8 cellular contexts compared by ENCODE assay signal in the genomic region with DNA sequence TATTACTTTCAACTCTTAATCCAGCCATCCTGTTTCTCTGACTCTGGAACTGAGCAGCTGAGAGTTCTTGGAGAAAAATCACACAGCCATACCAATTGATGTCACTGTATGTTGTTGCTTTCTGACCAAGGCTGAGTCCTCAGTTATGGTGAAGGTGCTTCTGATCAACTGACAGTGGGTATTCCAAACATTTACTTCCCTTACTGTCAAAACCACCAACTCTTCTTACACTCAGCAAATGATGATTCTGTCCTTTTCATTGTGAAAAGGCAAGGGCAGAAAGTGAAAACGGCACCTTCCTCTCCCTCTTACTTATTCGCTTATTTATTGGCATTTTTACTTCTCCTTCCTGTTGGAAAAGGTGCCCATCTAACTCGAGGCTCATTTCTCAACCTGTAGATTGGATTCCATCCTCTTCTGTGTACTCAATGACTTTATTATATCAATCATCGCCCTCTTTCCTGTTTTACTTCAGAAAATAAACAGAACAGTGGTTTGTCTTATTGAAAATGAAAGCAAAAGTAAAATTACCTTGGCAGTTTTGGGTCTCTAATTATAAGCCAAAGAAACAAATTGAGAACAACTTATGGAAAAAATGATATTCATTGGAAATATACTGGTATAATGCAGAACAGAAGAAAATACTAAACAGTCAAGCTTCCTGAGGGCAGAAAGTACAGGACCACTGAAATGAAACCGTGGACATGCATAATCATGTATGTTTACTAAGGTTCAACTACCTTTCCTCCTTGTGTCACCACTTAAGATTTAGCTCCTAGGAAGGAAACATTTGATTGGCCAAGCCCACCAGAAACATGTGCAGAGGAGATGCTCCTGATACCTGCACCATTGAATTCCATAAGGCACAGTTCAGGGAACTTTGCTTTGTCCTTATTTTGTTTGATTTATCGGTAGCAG.
A peak's percentile ranks its signal among the peaks of the same experiment; 100 is the strongest.
DNase-seq lines count a peak whose midpoint lies in the region; ATAC-seq, FAIRE-seq and TF ChIP-seq lines count a peak whose summit lies in the region.

No MANE protein-coding gene starts in this region.

- H3K4me1 Mint-ChIP-seq in activated T-helper 1 cell treated with anti-CD3 and anti-CD28 coated beads, Interleukin-12 subunit alpha, Interleukin-12 subunit beta, Interleukin-2, Interleukin-4 antibody, amounts not matched to agents 30 ng/mL and 10 ng/mL and 1 ng/mL, durations not matched to agents 14 hours and 24 hours and 36 hours (ENCODE audit: low read depth): peaks cover 72% of the 10 kb centered on the region

- FAIRE-seq in kidney (lab: Jason Lieb, UNC): no peak

- peaks cover 2% of the 10 kb centered on the region for H3K27me3 Mint-ChIP-seq in activated T-helper 1 cell treated with anti-CD3 and anti-CD28 coated beads, Interleukin-12 subunit alpha, Interleukin-12 subunit beta, Interleukin-2, Interleukin-4 antibody, amounts not matched to agents 30 ng/mL and 10 ng/mL and 1 ng/mL, durations not matched to agents 14 hours and 24 hours and 36 hours (ENCODE audit: insufficient read depth)

- peak; percentile 22 for ATAC-seq in HG03045 (IDR thresholded peaks at IDR 0.05; ENCODE audit: unreplicated experiment)
- ATAC-seq in upper lobe of right lung: peak; percentile 4

- intact Hi-C loops in activated T-helper 1 cell treated with anti-CD3 and anti-CD28 coated beads, Interleukin-12 subunit alpha, Interleukin-12 subunit beta, Interleukin-2, Interleukin-4 antibody, amounts not matched to agents 30 ng/mL and 10 ng/mL and 1 ng/mL, durations not matched to agents 14 hours and 24 hours and 36 hours (cut with micrococcal nuclease): loop anchor here (1.0 to 10.0 kb wide), 4 partner anchors 27 to 258 kb away; partner anchors contain the start of gene RGMB
- intact Hi-C loops in kidney (cut with DNase I) (no loop called here), upper lobe of right lung (cut with DNase I) (loop anchor here (5.0 kb wide), 1 partner anchor 126 kb away; no protein-coding TSS in a partner anchor)

- H3K27ac ChIP-seq in kidney (ENCODE audit: low read depth in 2 of 2, low read length in 2 of 2): peak overlapping the region; percentile 28 to 71
- peak overlapping the region; percentile 70 for H3K27ac ChIP-seq in upper lobe of right lung

- H3K4me3 ChIP-seq in GM12875 (ENCODE audit: low read depth, low read length): peak overlapping the region; percentile 1
- H3K4me3 ChIP-seq in kidney (ENCODE audit: low read length in 2 of 2): peak overlapping the region; percentile 60 to 79
- H3K4me3 ChIP-seq in upper lobe of right lung: peak overlapping the region; percentile 46

- no peaks in the 10 kb centered on the region for H3K27me3 ChIP-seq in upper lobe of right lung

- no peak for DNase-seq in activated T-helper 1 cell treated with anti-CD3 and anti-CD28 coated beads, Interleukin-12 subunit alpha, Interleukin-12 subunit beta, Interleukin-2, Interleukin-4 antibody, amounts not matched to agents 30 ng/mL and 10 ng/mL and 1 ng/mL, durations not matched to agents 14 hours and 24 hours and 36 hours (ENCODE audit: low spot score)
- no peak for DNase-seq in kidney
- no peak for DNase-seq in upper lobe of right lung
- DNase-seq in NCI-H2171 (lab: John Stamatoyannopoulos, UW): no peak
- DNase-seq in activated CD4-positive, alpha-beta T cell treated with anti-CD3 and anti-CD28 coated beads, Interleukin-2, amount 50 U/mL, for 1 hour: no peak
- DNase-seq in NCI-H1417 treated with DMSO at 0.1 percent for 48 hours (lab: John Stamatoyannopoulos, UW): no peak

- peak overlapping the region; percentile 1 to 59 for H3K9ac ChIP-seq in kidney (ENCODE audit: low read length in 2 of 2)

- TF ChIP-seq CTCF in GM12875 (IDR thresholded peaks at IDR 0.05; ENCODE audit: borderline replicate concordance, insufficient read depth, low read depth, low read length) (no peak), kidney (IDR thresholded peaks at IDR 0.05; ENCODE audit: borderline replicate concordance, extremely low read depth, insufficient read depth) (no peak), upper lobe of right lung (IDR thresholded peaks at IDR 0.05) (no peak)

- peak overlapping the region; percentile 86 for H3K27ac Mint-ChIP-seq in activated T-helper 1 cell treated with anti-CD3 and anti-CD28 coated beads, Interleukin-12 subunit alpha, Interleukin-12 subunit beta, Interleukin-2, Interleukin-4 antibody, amounts not matched to agents 30 ng/mL and 10 ng/mL and 1 ng/mL, durations not matched to agents 14 hours and 24 hours and 36 hours

- H3K9me3 ChIP-seq in kidney (ENCODE audit: control insufficient read depth in 1 of 2, low read length in 2 of 2): no peaks in the 10 kb centered on the region
- no peaks in the 10 kb centered on the region for H3K9me3 ChIP-seq in upper lobe of right lung

- H3K9me3 Mint-ChIP-seq in activated T-helper 1 cell treated with anti-CD3 and anti-CD28 coated beads, Interleukin-12 subunit alpha, Interleukin-12 subunit beta, Interleukin-2, Interleukin-4 antibody, amounts not matched to agents 30 ng/mL and 10 ng/mL and 1 ng/mL, durations not matched to agents 14 hours and 24 hours and 36 hours: peaks cover 5% of the 10 kb centered on the region

- H3K36me3 ChIP-seq in kidney (ENCODE audit: control insufficient read depth in 1 of 2, insufficient read depth in 2 of 2, low read length in 2 of 2): no peaks in the 10 kb centered on the region
- no peaks in the 10 kb centered on the region for H3K36me3 ChIP-seq in upper lobe of right lung

- H3K4me3 Mint-ChIP-seq in activated T-helper 1 cell treated with anti-CD3 and anti-CD28 coated beads, Interleukin-12 subunit alpha, Interleukin-12 subunit beta, Interleukin-2, Interleukin-4 antibody, amounts not matched to agents 30 ng/mL and 10 ng/mL and 1 ng/mL, durations not matched to agents 14 hours and 24 hours and 36 hours: peak overlapping the region; percentile 79

- H3K4me1 ChIP-seq in kidney (ENCODE audit: control insufficient read depth in 1 of 2, insufficient read depth in 1 of 2, low read depth in 1 of 2, low read length in 2 of 2): peaks cover 0 to 7% of the 10 kb centered on the region in 2 donors
- peaks cover 14% of the 10 kb centered on the region for H3K4me1 ChIP-seq in upper lobe of right lung

- no peaks in the 10 kb centered on the region for H3K36me3 Mint-ChIP-seq in activated T-helper 1 cell treated with anti-CD3 and anti-CD28 coated beads, Interleukin-12 subunit alpha, Interleukin-12 subunit beta, Interleukin-2, Interleukin-4 antibody, amounts not matched to agents 30 ng/mL and 10 ng/mL and 1 ng/mL, durations not matched to agents 14 hours and 24 hours and 36 hours (ENCODE audit: low read depth)

Comparison
In these comparisons a context has a peak if more than half of its experiments do, and no peak if none do; other contexts are left out.
1. H3K4me3 ChIP-seq: peak in every context shown above with its lines; median percentile 70 in kidney; 46 in upper lobe of right lung; 1 in GM12875.